ENCODE assay signal across 16 cellular contexts in the genomic region with DNA sequence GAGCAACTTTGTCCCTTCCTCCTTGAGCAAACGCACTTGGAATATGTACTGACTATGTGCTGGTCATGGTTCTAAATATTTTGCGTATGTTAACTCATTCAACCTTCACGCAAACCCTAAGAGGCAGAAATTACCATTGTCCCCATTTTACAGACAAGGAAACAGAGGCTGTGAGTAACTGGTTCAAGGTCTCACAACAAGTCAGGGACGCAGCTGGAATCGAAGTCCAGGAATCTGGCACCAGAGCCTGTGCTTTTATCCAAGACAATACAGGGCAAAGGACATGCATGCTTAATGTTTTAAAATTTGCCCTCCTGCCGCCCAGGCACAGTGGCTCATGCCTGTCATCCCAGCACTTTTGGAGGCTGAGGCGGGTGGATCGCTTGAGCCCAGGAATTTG. TPM values are rescaled to one million over a fixed set of nuclear protein-coding genes. Genes with fewer than 3 reads are reported as not detected.
DNase-seq lines count a peak whose midpoint lies in the region; ATAC-seq lines count a peak whose summit lies in the region.
"Had no signal": no experiment of that assay in that cellular context is flagged by ENCODE, and none has a peak within 500 bp of the region (broad histone marks: within the 10 kb centered on the region; RNA-seq: fewer than 3 reads in every experiment).

No MANE protein-coding gene starts in this region.

- peaks cover 21% of the 10 kb centered on the region for H3K9me3 Mint-ChIP-seq in activated T-cell treated with anti-CD3 and anti-CD28 coated beads, Interleukin-2, amount 50 U/mL, for 24 hours
- peaks cover 0 to 17% (median 7%) of the 10 kb centered on the region in 7 donors for H3K9me3 Mint-ChIP-seq in CD4-positive, CD25-positive, alpha-beta regulatory T cell

- no peak for ATAC-seq in CD4-positive, CD25-positive, alpha-beta regulatory T cell (ENCODE audit: low read depth in 2 of 2)
- ATAC-seq in left lobe of liver (peak; percentile 51), GM18498 (IDR thresholded peaks at IDR 0.05; ENCODE audit: unreplicated experiment) (no peak)
- ATAC-seq: GM23338 had no signal

- H3K9me3 ChIP-seq in CD4-positive, CD25-positive, alpha-beta regulatory T cell (ENCODE audit: control insufficient read depth in 2 of 2, low read length in 2 of 2), result peaks cover 3 to 16% of the 10 kb centered on the region in 2 experiments

- no peak overlapping the region for H3K4me3 ChIP-seq in CD4-positive, CD25-positive, alpha-beta regulatory T cell (ENCODE audit: low read depth, low read length)
- H3K4me3 ChIP-seq: GM23338 had no signal

- H3K36me3 ChIP-seq in CD4-positive, CD25-positive, alpha-beta regulatory T cell (ENCODE audit: control insufficient read depth, insufficient read depth, low read length), result peaks cover 81% of the 10 kb centered on the region

- DNase-seq in activated T-cell treated with anti-CD3 and anti-CD28 coated beads, Interleukin-2, amount 50 U/mL, for 24 hours, result no peak
- no peak for DNase-seq in activated T-cell treated with anti-CD3 and anti-CD28 coated beads, Interleukin-2, amount 50 U/mL, for 48 hours
- DNase-seq in CD4-positive, CD25-positive, alpha-beta regulatory T cell, result no peak
- DNase-seq in left lobe of liver (ENCODE audit: low spot score) (no peak), ecto neural progenitor cell (ENCODE audit: low spot score) (no peak)
- DNase-seq: DMS 273 treated with DMSO at 0.1 percent for 48 hours, MV-4-11, NCI-H1417 treated with DMSO at 0.1 percent for 48 hours, NCI-H2029 treated with DMSO at 0.1 percent for 48 hours, NCI-H510A treated with DMSO at 0.1 percent for 48 hours, SHP77 had no signal

- H3K27ac ChIP-seq in CD4-positive, CD25-positive, alpha-beta regulatory T cell (ENCODE audit: insufficient read depth, low read length, poor library complexity, severe bottlenecking), result no peak overlapping the region

- H3K27me3 Mint-ChIP-seq in activated T-cell treated with anti-CD3 and anti-CD28 coated beads, Interleukin-2, amount 50 U/mL, for 24 hours, result no peaks in the 10 kb centered on the region
- peaks cover 5% of the 10 kb centered on the region for H3K27me3 Mint-ChIP-seq in CD4-positive, CD25-positive, alpha-beta regulatory T cell
- H3K27me3 Mint-ChIP-seq: IgD-negative memory B cell had no signal

- H3K4me1 ChIP-seq in CD4-positive, CD25-positive, alpha-beta regulatory T cell (ENCODE audit: control insufficient read depth, insufficient read depth, low read length, poor library complexity, severe bottlenecking), result peaks cover 34% of the 10 kb centered on the region

- no peaks in the 10 kb centered on the region for H3K27me3 ChIP-seq in CD4-positive, CD25-positive, alpha-beta regulatory T cell (ENCODE audit: control insufficient read depth, insufficient read depth, low read length)

- H3K36me3 Mint-ChIP-seq in activated T-cell treated with anti-CD3 and anti-CD28 coated beads, Interleukin-2, amount 50 U/mL, for 24 hours (ENCODE audit: low read depth), result peaks cover 100% of the 10 kb centered on the region
- H3K36me3 Mint-ChIP-seq in CD4-positive, CD25-positive, alpha-beta regulatory T cell, result peaks cover 82% of the 10 kb centered on the region

- H3K4me3 Mint-ChIP-seq in activated T-cell treated with anti-CD3 and anti-CD28 coated beads, Interleukin-2, amount 50 U/mL, for 24 hours, result no peak overlapping the region
- H3K4me3 Mint-ChIP-seq in CD4-positive, CD25-positive, alpha-beta regulatory T cell, result peak overlapping the region in 2 of 4 donors; percentile 71 to 98
- H3K4me3 Mint-ChIP-seq: GM23338 had no signal

- peak overlapping the region; percentile 100 for H3K27ac Mint-ChIP-seq in activated T-cell treated with anti-CD3 and anti-CD28 coated beads, Interleukin-2, amount 50 U/mL, for 24 hours
- peak overlapping the region; percentile 65 to 84 (median 78) for H3K27ac Mint-ChIP-seq in CD4-positive, CD25-positive, alpha-beta regulatory T cell
- H3K27ac Mint-ChIP-seq: GM23338 had no signal

- peaks cover 63% of the 10 kb centered on the region for H3K4me1 Mint-ChIP-seq in activated T-cell treated with anti-CD3 and anti-CD28 coated beads, Interleukin-2, amount 50 U/mL, for 24 hours (ENCODE audit: low read depth)
- peaks cover 10 to 72% (median 49%) of the 10 kb centered on the region in 4 donors for H3K4me1 Mint-ChIP-seq in CD4-positive, CD25-positive, alpha-beta regulatory T cell

RNA-seq across cellular contexts. Expression of gene FXYD5, which starts 5.1 kb away (rescaled TPM):
- 503 TPM for total RNA-seq in CD4-positive, CD25-positive, alpha-beta regulatory T cell
- 100 to 1,000 TPM; 465 to 575 (median 487) TPM for polyA plus RNA-seq in CD4-positive, CD25-positive, alpha-beta regulatory T cell
- 7.6 TPM for total RNA-seq in left lobe of liver

RNA-seq across cellular contexts. Expression of gene FXYD7, which starts 16.6 kb away (rescaled TPM):
- total RNA-seq in CD4-positive, CD25-positive, alpha-beta regulatory T cell, result 9.3 TPM
- 1 to 10 TPM; 3.2 to 6.8 (median 4.7) TPM for polyA plus RNA-seq in CD4-positive, CD25-positive, alpha-beta regulatory T cell
- 0.60 TPM for total RNA-seq in left lobe of liver
- total RNA-seq: HT-29 had no signal

RNA-seq across cellular contexts. Expression of gene FXYD1, which starts 21.0 kb away (rescaled TPM):
- total RNA-seq in CD4-positive, CD25-positive, alpha-beta regulatory T cell, result 1.6 TPM
- polyA plus RNA-seq in CD4-positive, CD25-positive, alpha-beta regulatory T cell, result 1 to 10 TPM; 2.1 to 3.7 (median 2.7) TPM
- 280 TPM for total RNA-seq in left lobe of liver
- total RNA-seq: Daoy, HT-29 had no signal

RNA-seq across cellular contexts. Expression of gene LGI4, which starts 24.7 kb away (rescaled TPM):
- 0.64 TPM for total RNA-seq in CD4-positive, CD25-positive, alpha-beta regulatory T cell
- not detected for polyA plus RNA-seq in CD4-positive, CD25-positive, alpha-beta regulatory T cell
- total RNA-seq in left lobe of liver, result 1.9 TPM
- total RNA-seq: Daoy, HT-29 had no signal
- polyA plus RNA-seq: IgD-negative memory B cell had no signal

RNA-seq across cellular contexts. Expression of gene FXYD3, which starts 44.0 kb away (rescaled TPM):
- total RNA-seq in CD4-positive, CD25-positive, alpha-beta regulatory T cell, result not detected
- polyA plus RNA-seq in CD4-positive, CD25-positive, alpha-beta regulatory T cell, result not detected
- total RNA-seq in left lobe of liver, result 1.4 TPM
- total RNA-seq: Daoy, GM23338 had no signal
- polyA plus RNA-seq: IgD-negative memory B cell had no signal

Comparison
In these comparisons a context has a peak if more than half of its experiments do, and no peak if none do; other contexts are left out.
1. RNA of gene FXYD5, which starts 5.1 kb away (total RNA-seq): 503 TPM in CD4-positive, CD25-positive, alpha-beta regulatory T cell (single experiment); 7.6 TPM in left lobe of liver (single experiment); every median in the first group is over 10 times any median in the second.
2. RNA of gene FXYD1, which starts 21.0 kb away (total RNA-seq): 280 TPM in left lobe of liver (single experiment); 1.6 TPM in CD4-positive, CD25-positive, alpha-beta regulatory T cell (single experiment); every median in the first group is over 100 times any median in the second.